Comparison of ENCODE assay signal across 28 cellular contexts in the genomic region with DNA sequence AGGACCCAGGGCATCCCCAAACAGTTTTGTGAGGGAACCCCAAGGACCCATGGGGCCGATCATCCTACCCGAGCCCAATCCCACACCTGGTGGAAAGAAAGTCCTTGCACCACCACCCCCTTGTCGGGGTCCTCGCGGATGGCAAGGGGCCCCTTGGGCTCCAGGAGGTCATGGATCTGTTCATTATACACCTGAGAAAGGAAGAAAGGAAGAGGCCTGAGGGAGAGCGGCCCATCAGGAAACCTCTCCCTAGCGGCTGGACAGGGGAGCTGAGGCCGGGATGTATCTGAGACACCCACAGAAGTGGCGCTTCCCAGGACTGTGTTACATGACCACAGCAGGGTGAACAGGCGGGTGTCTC. TPM values are rescaled to one million over a fixed set of nuclear protein-coding genes. Genes with fewer than 3 reads are reported as not detected.
"Had no signal": no experiment of that assay in that cellular context is flagged by ENCODE, and none has a peak within 500 bp of the region (broad histone marks: within the 10 kb centered on the region; RNA-seq: fewer than 3 reads in every experiment).

No MANE protein-coding gene starts in this region.

- H3K4me3 ChIP-seq: adrenal gland, ascending aorta, body of pancreas, SK-N-MC had no signal

- H3K27ac ChIP-seq: adrenal gland, ascending aorta, body of pancreas, KMS-11, SK-N-MC had no signal

- DNase-seq: activated CD4-positive, alpha-beta T cell treated with anti-CD3 and anti-CD28 coated beads for 4 hours; activated CD4-positive, alpha-beta T cell treated with anti-CD3 and anti-CD28 coated beads, Interleukin-2, amount 50 U/mL, for 4 hours; activated CD8-positive, alpha-beta memory T cell treated with anti-CD3 and anti-CD28 coated beads, Interleukin-2, amount 50 U/mL, for 48 hours; activated CD8-positive, alpha-beta T cell treated with anti-CD3 and anti-CD28 coated beads, Interleukin-2, amount 10 ng/mL, durations not matched to agents 7 days and 5 days; activated gamma-delta T cell; activated naive CD4-positive, alpha-beta T cell treated with anti-CD3 and anti-CD28 coated beads, Interleukin-2, amount 10 ng/mL, durations not matched to agents 7 days and 5 days; activated naive CD8-positive, alpha-beta T cell treated with anti-CD3 and anti-CD28 coated beads, Interleukin-2, amount 10 ng/mL, durations not matched to agents 7 days and 5 days; activated T-cell treated with anti-CD3 and anti-CD28 coated beads, Interleukin-2, amount 50 U/mL, for 1 hour; adrenal gland; body of pancreas; central memory CD4-positive, alpha-beta T cell; NCI-H1092 treated with DMSO at 0.1 percent for 48 hours; NCI-H1417 treated with DMSO at 0.1 percent for 48 hours; NCI-H1694 treated with DMSO at 0.1 percent for 48 hours; NCI-H2029 treated with DMSO at 0.1 percent for 48 hours; NCI-H510A treated with DMSO at 0.1 percent for 48 hours; NCI-H69; NK-92 treated with Interleukin-12 subunit alpha and Interleukin-12 subunit beta, amount 100 ng/mL, for 24 hours; OCI-M1; SW 1271 had no signal

- H3K27me3 ChIP-seq: adrenal gland, ascending aorta, body of pancreas had no signal

- ATAC-seq: activated CD4-positive, CD25-positive, alpha-beta regulatory T cell treated with anti-CD3 and anti-CD28 coated beads, Interleukin-2, amount 50 U/mL, for 24 hours; activated CD8-positive, alpha-beta T cell treated with anti-CD3 and anti-CD28 coated beads, Interleukin-2, amount 10 ng/mL, durations not matched to agents 7 days and 5 days; body of pancreas had no signal

- H3K4me1 ChIP-seq: adrenal gland, ascending aorta had no signal

- H3K36me3 ChIP-seq: adrenal gland, ascending aorta had no signal

- H3K9ac ChIP-seq: KMS-11 had no signal

- H3K9me3 ChIP-seq: adrenal gland, ascending aorta, body of pancreas had no signal

- H3K27ac Mint-ChIP-seq: activated CD8-positive, alpha-beta T cell treated with anti-CD3 and anti-CD28 coated beads, Interleukin-2, amount 10 ng/mL, durations not matched to agents 7 days and 5 days; activated naive CD8-positive, alpha-beta T cell treated with anti-CD3 and anti-CD28 coated beads, Interleukin-2, amount 10 ng/mL, durations not matched to agents 7 days and 5 days; activated T-helper 1 cell treated with anti-CD3 and anti-CD28 coated beads, Interleukin-12 subunit alpha, Interleukin-12 subunit beta, Interleukin-2, Interleukin-4 antibody, amounts not matched to agents 30 ng/mL and 10 ng/mL and 1 ng/mL, durations not matched to agents 14 hours and 24 hours and 36 hours; T-helper 1 cell treated with Interleukin-12 subunit alpha and Interleukin-12 subunit beta and Interleukin-4 antibody, amounts not matched to agents 30 μg/mL and 1 μg/mL, for 36 hours had no signal

- H3K27me3 Mint-ChIP-seq: activated naive CD4-positive, alpha-beta T cell treated with anti-CD3 and anti-CD28 coated beads, Interleukin-2, amount 10 ng/mL, durations not matched to agents 7 days and 5 days; activated naive CD8-positive, alpha-beta T cell treated with anti-CD3 and anti-CD28 coated beads, Interleukin-2, amount 10 ng/mL, durations not matched to agents 7 days and 5 days had no signal

- H3K4me2 ChIP-seq: KMS-11 had no signal

- H3K4me3 Mint-ChIP-seq: activated CD8-positive, alpha-beta T cell treated with anti-CD3 and anti-CD28 coated beads, Interleukin-2, amount 10 ng/mL, durations not matched to agents 7 days and 5 days; activated naive CD4-positive, alpha-beta T cell treated with anti-CD3 and anti-CD28 coated beads, Interleukin-2, amount 10 ng/mL, durations not matched to agents 7 days and 5 days; activated naive CD8-positive, alpha-beta T cell treated with anti-CD3 and anti-CD28 coated beads, Interleukin-2, amount 10 ng/mL, durations not matched to agents 7 days and 5 days; activated T-helper 1 cell treated with anti-CD3 and anti-CD28 coated beads, Interleukin-12 subunit alpha, Interleukin-12 subunit beta, Interleukin-2, Interleukin-4 antibody, amounts not matched to agents 30 ng/mL and 10 ng/mL and 1 ng/mL, durations not matched to agents 14 hours and 24 hours and 36 hours; T-helper 1 cell treated with Interleukin-12 subunit alpha and Interleukin-12 subunit beta and Interleukin-4 antibody, amounts not matched to agents 30 μg/mL and 1 μg/mL, for 36 hours had no signal

- H3K9me3 Mint-ChIP-seq: activated naive CD4-positive, alpha-beta T cell treated with anti-CD3 and anti-CD28 coated beads, Interleukin-2, amount 10 ng/mL, durations not matched to agents 7 days and 5 days; activated naive CD8-positive, alpha-beta T cell treated with anti-CD3 and anti-CD28 coated beads, Interleukin-2, amount 10 ng/mL, durations not matched to agents 7 days and 5 days; activated T-helper 1 cell treated with anti-CD3 and anti-CD28 coated beads, Interleukin-12 subunit alpha, Interleukin-12 subunit beta, Interleukin-2, Interleukin-4 antibody, amounts not matched to agents 30 ng/mL and 10 ng/mL and 1 ng/mL, durations not matched to agents 14 hours and 24 hours and 36 hours; T-helper 1 cell treated with Interleukin-12 subunit alpha and Interleukin-12 subunit beta and Interleukin-4 antibody, amounts not matched to agents 30 μg/mL and 1 μg/mL, for 36 hours had no signal

RNA-seq across cellular contexts. Expression of a gene that starts 12.8 kb away (rescaled TPM):
- total RNA-seq: ascending aorta, bronchial epithelial cell had no signal

RNA-seq across cellular contexts. Expression of a gene that starts 19.4 kb away (rescaled TPM):
- total RNA-seq: activated CD8-positive, alpha-beta T cell treated with anti-CD3 and anti-CD28 coated beads, Interleukin-2, amount 10 ng/mL, durations not matched to agents 7 days and 5 days; activated naive CD8-positive, alpha-beta T cell treated with anti-CD3 and anti-CD28 coated beads, Interleukin-2, amount 10 ng/mL, durations not matched to agents 7 days and 5 days; activated T-helper 1 cell treated with anti-CD3 and anti-CD28 coated beads, Interleukin-12 subunit alpha, Interleukin-12 subunit beta, Interleukin-2, Interleukin-4 antibody, amounts not matched to agents 30 ng/mL and 10 ng/mL and 1 ng/mL, durations not matched to agents 14 hours and 24 hours and 36 hours; bronchial epithelial cell; MCF 10A had no signal

RNA-seq across cellular contexts. Expression of a gene that starts 33.4 kb away (rescaled TPM):
- total RNA-seq: activated naive CD8-positive, alpha-beta T cell treated with anti-CD3 and anti-CD28 coated beads, Interleukin-2, amount 10 ng/mL, durations not matched to agents 7 days and 5 days; ascending aorta; bronchial epithelial cell had no signal
